8 cellular contexts compared by ENCODE assay signal in genomic region chr5:171336486-171337206, GRCh38. TPM values are rescaled to one million over a fixed set of nuclear protein-coding genes. Genes with fewer than 3 reads are reported as not detected.
A peak's percentile ranks its signal among the peaks of the same experiment; 100 is the strongest.
DNase-seq lines count a peak whose midpoint lies in the region; ATAC-seq and TF ChIP-seq lines count a peak whose summit lies in the region.

No MANE protein-coding gene starts in this region.

- no peaks in the 10 kb centered on the region for H3K9me3 ChIP-seq in liver (ENCODE audit: control insufficient read depth in 4 of 4, low read length in 3 of 4)

- peak; percentile 43 for DNase-seq in CD1c-positive myeloid dendritic cell (ENCODE audit: extremely low spot score)
- DNase-seq in H7 = peak; percentile 64
- peak; percentile 68 for DNase-seq in OCI-M1 (lab: John Stamatoyannopoulos, UW)
- peak; percentile 26 to 37 for DNase-seq in stimulated activated naive CD8-positive, alpha-beta T cell treated with anti-CD3 and anti-CD28 coated beads, Interleukin-15, amount 100 ng/mL, for 72 hours
- DNase-seq in T-helper 1 cell = no peak
- DNase-seq in T1000 (lab: John Stamatoyannopoulos, UW) = no peak

- H3K27me3 ChIP-seq in H7 (ENCODE audit: control insufficient read depth, insufficient read depth, low read length) (peaks cover 7% of the 10 kb centered on the region), liver (ENCODE audit: control insufficient read depth in 4 of 4, insufficient read depth in 4 of 4, low read length in 3 of 4) (peaks cover 0 to 22% (median 3%) of the 10 kb centered on the region in 4 donors)

- H3K9ac ChIP-seq in liver (ENCODE audit: low read depth in 1 of 2, low read length in 2 of 2) = no peak overlapping the region

- no peaks in the 10 kb centered on the region for H3K36me3 Mint-ChIP-seq in dendritic cell treated with granulocyte-macrophage colony-stimulating factor and Interleukin-4, amounts not matched to agents 40 ng/mL and 50 ng/mL, for 4 days (ENCODE audit: low read depth)

- H3K4me3 ChIP-seq in H7 (ENCODE audit: insufficient read depth, low read depth, low read length) (no peak overlapping the region), liver (ENCODE audit: low read depth in 1 of 3, low read length in 3 of 3) (peak overlapping the region in 1 of 3 donors; percentile 33)

- no peak overlapping the region for H3K27ac ChIP-seq in liver (ENCODE audit: low read depth in 1 of 2, low read length in 2 of 2)

- peaks cover 6% of the 10 kb centered on the region for H3K4me1 Mint-ChIP-seq in dendritic cell treated with granulocyte-macrophage colony-stimulating factor and Interleukin-4, amounts not matched to agents 40 ng/mL and 50 ng/mL, for 4 days (ENCODE audit: low read depth)
- peaks cover 9% of the 10 kb centered on the region for H3K4me1 Mint-ChIP-seq in stimulated activated naive CD8-positive, alpha-beta T cell treated with anti-CD3 and anti-CD28 coated beads, Interleukin-15, amount 100 ng/mL, for 72 hours

- no peaks in the 10 kb centered on the region for H3K36me3 ChIP-seq in H7 (replicated peaks; ENCODE audit: control insufficient read depth, insufficient read depth, low read length)
- no peaks in the 10 kb centered on the region for H3K36me3 ChIP-seq in liver (ENCODE audit: control insufficient read depth in 4 of 4, insufficient read depth in 3 of 4, low read depth in 1 of 4, low read length in 3 of 4)

- no peaks in the 10 kb centered on the region for H3K4me1 ChIP-seq in liver (ENCODE audit: control insufficient read depth in 4 of 4, insufficient read depth in 4 of 4, low read length in 3 of 4)

- peak; percentile 39 for TF ChIP-seq CTCF in liver (IDR thresholded peaks at IDR 0.05; ENCODE audit: low read depth, low read length, missing input control)

- TF ChIP-seq RAD21 in liver (IDR thresholded peaks at IDR 0.05) = peak; percentile 73 to 79

- peaks cover 61% of the 10 kb centered on the region for H3K27me3 Mint-ChIP-seq in dendritic cell treated with granulocyte-macrophage colony-stimulating factor and Interleukin-4, amounts not matched to agents 40 ng/mL and 50 ng/mL, for 4 days
- H3K27me3 Mint-ChIP-seq in stimulated activated naive CD8-positive, alpha-beta T cell treated with anti-CD3 and anti-CD28 coated beads, Interleukin-15, amount 100 ng/mL, for 72 hours = peaks cover 54% of the 10 kb centered on the region

- peak overlapping the region; percentile 62 for H3K4me3 Mint-ChIP-seq in dendritic cell treated with granulocyte-macrophage colony-stimulating factor and Interleukin-4, amounts not matched to agents 40 ng/mL and 50 ng/mL, for 4 days
- peak overlapping the region; percentile 65 to 66 for H3K4me3 Mint-ChIP-seq in stimulated activated naive CD8-positive, alpha-beta T cell treated with anti-CD3 and anti-CD28 coated beads, Interleukin-15, amount 100 ng/mL, for 72 hours

- 8% methylated on average over 32 of the region's 32 CpGs for WGBS in liver

- intact Hi-C loops in dendritic cell treated with granulocyte-macrophage colony-stimulating factor and Interleukin-4, amounts not matched to agents 40 ng/mL and 50 ng/mL, for 4 days (cut with micrococcal nuclease) = loop anchor here (1.0 kb wide), 2 partner anchors 63 to 129 kb away; no protein-coding TSS in a partner anchor

- peak; percentile 82 for ATAC-seq in stimulated activated naive CD8-positive, alpha-beta T cell treated with anti-CD3 and anti-CD28 coated beads, Interleukin-15, amount 100 ng/mL, for 72 hours

- H3K9me3 Mint-ChIP-seq in dendritic cell treated with granulocyte-macrophage colony-stimulating factor and Interleukin-4, amounts not matched to agents 40 ng/mL and 50 ng/mL, for 4 days = no peaks in the 10 kb centered on the region
- no peaks in the 10 kb centered on the region for H3K9me3 Mint-ChIP-seq in stimulated activated naive CD8-positive, alpha-beta T cell treated with anti-CD3 and anti-CD28 coated beads, Interleukin-15, amount 100 ng/mL, for 72 hours

- H3K27ac Mint-ChIP-seq in dendritic cell treated with granulocyte-macrophage colony-stimulating factor and Interleukin-4, amounts not matched to agents 40 ng/mL and 50 ng/mL, for 4 days = no peak overlapping the region
- no peak overlapping the region for H3K27ac Mint-ChIP-seq in stimulated activated naive CD8-positive, alpha-beta T cell treated with anti-CD3 and anti-CD28 coated beads, Interleukin-15, amount 100 ng/mL, for 72 hours

TF ChIP-seq in liver, 16 proteins besides CTCF, POLR2A, EP300 and RAD21:
- no peak for TF ChIP-seq GABPA (IDR thresholded peaks at IDR 0.05 in 1 of 2, conservative IDR thresholded peaks at IDR 0.05 in 1 of 2)
- TF ChIP-seq HNF4A (conservative IDR thresholded peaks at IDR 0.05) = no peak
- TF ChIP-seq MAX (IDR thresholded peaks at IDR 0.05) = no peak
- no peak for TF ChIP-seq NR2F2 (IDR thresholded peaks at IDR 0.05)
- no peak for TF ChIP-seq SP1 (IDR thresholded peaks at IDR 0.05)
- TF ChIP-seq FOXA1 (IDR thresholded peaks at IDR 0.05) = no peak
- no peak for TF ChIP-seq HNF4G (IDR thresholded peaks at IDR 0.05)
- no peak for TF ChIP-seq TAF1 (conservative IDR thresholded peaks at IDR 0.05)
- no peak for TF ChIP-seq RXRA (IDR thresholded peaks at IDR 0.05)
- TF ChIP-seq ATF3 (IDR thresholded peaks at IDR 0.05) = no peak
- TF ChIP-seq EGR1 (IDR thresholded peaks at IDR 0.05; ENCODE audit: low read depth in 2 of 2) = no peak
- no peak for TF ChIP-seq ZBTB33 (IDR thresholded peaks at IDR 0.05)

RNA-seq across cellular contexts. Expression of gene TLX3, which starts 27.6 kb away (rescaled TPM):
- not detected in 2 replicates for total RNA-seq in H7 (2014; rRNA removed; shearing (Covaris generic))
- not detected for total RNA-seq in liver
- polyA plus RNA-seq in liver = not detected

RNA-seq across cellular contexts. Expression of gene NPM1, which starts 51.0 kb away (rescaled TPM):
- total RNA-seq in H7 (2014; rRNA removed; shearing (Covaris generic)) = 2,089 and 3,527 TPM in 2 replicates
- total RNA-seq in liver = 100 to 1,000 TPM; 186 to 539 TPM
- 100 to 1,000 TPM; 133 to 959 TPM for polyA plus RNA-seq in liver

Comparison
In these comparisons a context has a peak if more than half of its experiments do, and no peak if none do; other contexts are left out.
1. DNase-seq: peak in CD1c-positive myeloid dendritic cell (single experiment), H7 (single experiment), OCI-M1 (single experiment) and stimulated activated naive CD8-positive, alpha-beta T cell treated with anti-CD3 and anti-CD28 coated beads, Interleukin-15, amount 100 ng/mL, for 72 hours (2 of 2); none in T-helper 1 cell (0 of 5) and T1000 (single experiment).